ENCODE assay signal across 14 cellular contexts in genomic region chr10:34721201-34721840, GRCh38.
DNase-seq lines count a peak whose midpoint lies in the region; ATAC-seq and TF ChIP-seq lines count a peak whose summit lies in the region.
"Had no signal": no experiment of that assay in that cellular context is flagged by ENCODE, and none has a peak within 500 bp of the region (broad histone marks: within the 10 kb centered on the region; RNA-seq: fewer than 3 reads in every experiment).

No MANE protein-coding gene starts in this region.

- ATAC-seq in left lung (peak; percentile 39), GM21786 (IDR thresholded peaks at IDR 0.05; ENCODE audit: unreplicated experiment) (no peak)
- ATAC-seq: pancreas had no signal

- H3K9ac ChIP-seq in neural progenitor cell = no peak overlapping the region

- H3K27ac ChIP-seq in breast epithelium = peak overlapping the region; percentile 20 to 38
- H3K27ac ChIP-seq in left lung = no peak overlapping the region
- no peak overlapping the region for H3K27ac ChIP-seq in neural progenitor cell
- H3K27ac ChIP-seq: C4-2B, pancreas had no signal

- peaks cover 35% of the 10 kb centered on the region for H4K20me1 ChIP-seq in neural progenitor cell (ENCODE audit: low read depth)

- H3K79me2 ChIP-seq in neural progenitor cell (ENCODE audit: low read depth) = peaks cover 96% of the 10 kb centered on the region

- no peaks in the 10 kb centered on the region for H3K9me3 Mint-ChIP-seq in neural progenitor cell

- H3K27me3 ChIP-seq in breast epithelium = no peaks in the 10 kb centered on the region
- no peaks in the 10 kb centered on the region for H3K27me3 ChIP-seq in left lung
- H3K27me3 ChIP-seq in neural progenitor cell = no peaks in the 10 kb centered on the region
- H3K27me3 ChIP-seq: pancreas had no signal

- no peak overlapping the region for H3K4me3 Mint-ChIP-seq in neural progenitor cell

- intact Hi-C loops in breast epithelium (cut with DNase I; ENCODE audit: low total_unique reads) = no loop called here
- intact Hi-C loops in left lung (cut with DNase I) = no loop called here

- no peaks in the 10 kb centered on the region for H3K27me3 Mint-ChIP-seq in neural progenitor cell (ENCODE audit: insufficient read depth, low read depth)

- no peaks in the 10 kb centered on the region for H3F3A ChIP-seq in neural progenitor cell (ENCODE audit: low read depth)

- H3K27ac Mint-ChIP-seq in neural progenitor cell = no peak overlapping the region

- H3K4me1 Mint-ChIP-seq in neural progenitor cell = peaks cover 23% of the 10 kb centered on the region

- no peaks in the 10 kb centered on the region for H3K36me3 Mint-ChIP-seq in neural progenitor cell

- H2AFZ ChIP-seq in neural progenitor cell (replicated peaks) = no peak overlapping the region

- TF ChIP-seq CTCF in AG10803 (conservative IDR thresholded peaks at IDR 0.05; ENCODE audit: low read length) (no peak), breast epithelium (IDR thresholded peaks at IDR 0.05) (no peak), left lung (IDR thresholded peaks at IDR 0.05) (no peak), neural progenitor cell (IDR thresholded peaks at IDR 0.05) (no peak)

- no peak for TF ChIP-seq POLR2A in breast epithelium (IDR thresholded peaks at IDR 0.05)

- peaks cover 0 to 7% of the 10 kb centered on the region in 2 donors for H3K4me1 ChIP-seq in breast epithelium
- peaks cover 0 to 7% of the 10 kb centered on the region in 2 donors for H3K4me1 ChIP-seq in left lung
- no peaks in the 10 kb centered on the region for H3K4me1 ChIP-seq in neural progenitor cell

- H3K9me3 ChIP-seq in breast epithelium (no peaks in the 10 kb centered on the region), left lung (no peaks in the 10 kb centered on the region), neural progenitor cell (ENCODE audit: low read depth) (no peaks in the 10 kb centered on the region)
- H3K9me3 ChIP-seq: pancreas had no signal

- H3K4me3 ChIP-seq in AG10803 (ENCODE audit: low read length) (no peak overlapping the region), breast epithelium (no peak overlapping the region), left lung (no peak overlapping the region), neural progenitor cell (no peak overlapping the region)
- H3K4me3 ChIP-seq: pancreas had no signal

- no peaks in the 10 kb centered on the region for H3K36me3 ChIP-seq in breast epithelium
- H3K36me3 ChIP-seq in left lung = no peaks in the 10 kb centered on the region
- H3K36me3 ChIP-seq in neural progenitor cell = no peaks in the 10 kb centered on the region
- H3K36me3 ChIP-seq: pancreas had no signal

- no peak overlapping the region for H3K4me2 ChIP-seq in neural progenitor cell

- peak; percentile 77 for DNase-seq in AG10803 (ENCODE audit: low read depth)
- peak; percentile 67 for DNase-seq in M059J (ENCODE audit: low read depth)
- DNase-seq in breast epithelium (ENCODE audit: low spot score in 2 of 2) = no peak
- DNase-seq in left lung = no peak
- no peak for DNase-seq in neural progenitor cell (ENCODE audit: low spot score)
- no peak for DNase-seq in activated CD4-positive, alpha-beta T cell treated with anti-CD3 and anti-CD28 coated beads, Interleukin-2, amount 50 U/mL, for 48 hours
- no peak for DNase-seq in activated CD8-positive, alpha-beta memory T cell treated with anti-CD3 and anti-CD28 coated beads, Interleukin-2, amount 50 U/mL, for 4 hours
- DNase-seq: activated T-cell treated with anti-CD3 and anti-CD28 coated beads, Interleukin-2, amount 50 U/mL, for 48 hours; cortex of kidney; kidney; NCI-H510A; pancreas had no signal

Comparison
In these comparisons a context has a peak if more than half of its experiments do, and no peak if none do; other contexts are left out.
1. DNase-seq: peak in AG10803 (single experiment) and M059J (single experiment); none in breast epithelium (0 of 2), left lung (0 of 2), neural progenitor cell (single experiment), activated CD4-positive, alpha-beta T cell treated with anti-CD3 and anti-CD28 coated beads, Interleukin-2, amount 50 U/mL, for 48 hours (0 of 2) and activated CD8-positive, alpha-beta memory T cell treated with anti-CD3 and anti-CD28 coated beads, Interleukin-2, amount 50 U/mL, for 4 hours (single experiment).
2. H3K27ac ChIP-seq: peak in breast epithelium (2 of 2); none in left lung (0 of 2) and neural progenitor cell (single experiment).